In genomic region chr10:22623624-22624263, GRCh38 we compare ENCODE assay signal across 10 cellular contexts.
DNase-seq lines count a peak whose midpoint lies in the region; ATAC-seq and TF ChIP-seq lines count a peak whose summit lies in the region.
"Had no signal": no experiment of that assay in that cellular context is flagged by ENCODE, and none has a peak within 500 bp of the region (broad histone marks: within the 10 kb centered on the region; RNA-seq: fewer than 3 reads in every experiment).

No MANE protein-coding gene starts in this region.

- peak; percentile 16 for DNase-seq in EH (ENCODE audit: low read depth)
- DNase-seq in NCI-H82 (lab: John Stamatoyannopoulos, UW): peak; percentile 81
- DNase-seq in breast epithelium (ENCODE audit: low spot score in 2 of 2): no peak
- no peak for DNase-seq in natural killer cell treated with Interleukin-12 subunit alpha and Interleukin-12 subunit beta and Interleukin-15 and Interleukin-18, amount 100 ng/mL, for 72 hours (ENCODE audit: low spot score)
- DNase-seq in dedifferentiated amniotic fluid mesenchymal stem cell (ENCODE audit: extremely low spot score): no peak
- no peak for DNase-seq in Kasumi-1 (lab: John Stamatoyannopoulos, UW)
- DNase-seq in Right ventricle myocardium superior: no peak
- DNase-seq: activated CD4-positive, alpha-beta T cell treated with anti-CD3 and anti-CD28 coated beads, Interleukin-2, amount 50 U/mL, for 48 hours; stimulated activated naive B cell treated with anti-CD40 and anti-IgM and Interleukin-4, amounts not matched to agents 10 μg/mL and 1 μg/mL and 100 μg/mL, for 72 hours had no signal

- H3K27me3 ChIP-seq in breast epithelium: no peaks in the 10 kb centered on the region

- peaks cover 3% of the 10 kb centered on the region for H3K9me3 Mint-ChIP-seq in natural killer cell treated with Interleukin-12 subunit alpha and Interleukin-12 subunit beta and Interleukin-15 and Interleukin-18, amount 100 ng/mL, for 72 hours
- H3K9me3 Mint-ChIP-seq: stimulated activated naive B cell treated with anti-CD40 and anti-IgM and Interleukin-4, amounts not matched to agents 10 μg/mL and 1 μg/mL and 100 μg/mL, for 72 hours had no signal

- no peak for TF ChIP-seq CTCF in breast epithelium (IDR thresholded peaks at IDR 0.05)

- no peak overlapping the region for H3K4me3 ChIP-seq in breast epithelium

- no peaks in the 10 kb centered on the region for H3K27me3 Mint-ChIP-seq in natural killer cell treated with Interleukin-12 subunit alpha and Interleukin-12 subunit beta and Interleukin-15 and Interleukin-18, amount 100 ng/mL, for 72 hours
- H3K27me3 Mint-ChIP-seq: stimulated activated naive B cell treated with anti-CD40 and anti-IgM and Interleukin-4, amounts not matched to agents 10 μg/mL and 1 μg/mL and 100 μg/mL, for 72 hours had no signal

- H3K27ac ChIP-seq in breast epithelium: peak overlapping the region; percentile 15 to 66

- H3K4me1 Mint-ChIP-seq in natural killer cell treated with Interleukin-12 subunit alpha and Interleukin-12 subunit beta and Interleukin-15 and Interleukin-18, amount 100 ng/mL, for 72 hours (ENCODE audit: low read depth in 2 of 2): peaks cover 68 to 91% of the 10 kb centered on the region in 2 donors

- H3K4me3 Mint-ChIP-seq in natural killer cell treated with Interleukin-12 subunit alpha and Interleukin-12 subunit beta and Interleukin-15 and Interleukin-18, amount 100 ng/mL, for 72 hours: peak overlapping the region; percentile 69
- H3K4me3 Mint-ChIP-seq: stimulated activated naive B cell treated with anti-CD40 and anti-IgM and Interleukin-4, amounts not matched to agents 10 μg/mL and 1 μg/mL and 100 μg/mL, for 72 hours had no signal

- H3K36me3 ChIP-seq in breast epithelium: no peaks in the 10 kb centered on the region

- peak overlapping the region; percentile 96 to 97 for H3K27ac Mint-ChIP-seq in natural killer cell treated with Interleukin-12 subunit alpha and Interleukin-12 subunit beta and Interleukin-15 and Interleukin-18, amount 100 ng/mL, for 72 hours
- H3K27ac Mint-ChIP-seq: stimulated activated naive B cell treated with anti-CD40 and anti-IgM and Interleukin-4, amounts not matched to agents 10 μg/mL and 1 μg/mL and 100 μg/mL, for 72 hours had no signal

- peaks cover 0 to 3% of the 10 kb centered on the region in 2 donors for H3K4me1 ChIP-seq in breast epithelium

- TF ChIP-seq POLR2A in breast epithelium (IDR thresholded peaks at IDR 0.05): no peak

- peaks cover 5% of the 10 kb centered on the region for H3K36me3 Mint-ChIP-seq in natural killer cell treated with Interleukin-12 subunit alpha and Interleukin-12 subunit beta and Interleukin-15 and Interleukin-18, amount 100 ng/mL, for 72 hours

- ATAC-seq in natural killer cell treated with Interleukin-12 subunit alpha and Interleukin-12 subunit beta and Interleukin-15 and Interleukin-18, amount 100 ng/mL, for 72 hours: peak; percentile 66 to 68
- no peak for ATAC-seq in HG02938 (IDR thresholded peaks at IDR 0.05; ENCODE audit: unreplicated experiment)
- no peak for ATAC-seq in Right ventricle myocardium superior (ENCODE audit: poor library complexity)
- ATAC-seq: stimulated activated naive B cell treated with anti-CD40 and anti-IgM and Interleukin-4, amounts not matched to agents 10 μg/mL and 1 μg/mL and 100 μg/mL, for 72 hours had no signal

- no peaks in the 10 kb centered on the region for H3K9me3 ChIP-seq in breast epithelium

- intact Hi-C loops in breast epithelium (cut with DNase I; ENCODE audit: low total_unique reads): no loop called here
- intact Hi-C loops in Right ventricle myocardium superior (cut with DNase I): no loop called here

Comparison
In these comparisons a context has a peak if more than half of its experiments do, and no peak if none do; other contexts are left out.
1. DNase-seq: peak in EH (single experiment) and NCI-H82 (single experiment); none in breast epithelium (0 of 2), natural killer cell treated with Interleukin-12 subunit alpha and Interleukin-12 subunit beta and Interleukin-15 and Interleukin-18, amount 100 ng/mL, for 72 hours (single experiment), dedifferentiated amniotic fluid mesenchymal stem cell (single experiment), Kasumi-1 (0 of 2) and Right ventricle myocardium superior (single experiment).
2. ATAC-seq: peak in natural killer cell treated with Interleukin-12 subunit alpha and Interleukin-12 subunit beta and Interleukin-15 and Interleukin-18, amount 100 ng/mL, for 72 hours (2 of 2); none in HG02938 (single experiment) and Right ventricle myocardium superior (single experiment).